In genomic region chr12:24904871-24905270, GRCh38 we compare ENCODE assay signal across 2 cellular contexts.
TF ChIP-seq lines count a peak whose summit lies in the region.

No MANE protein-coding gene starts in this region.

TF ChIP-seq in IMR-90, 13 proteins besides CTCF, POLR2A, EP300 and RAD21:
- TF ChIP-seq ELK1 (IDR thresholded peaks at IDR 0.05; ENCODE audit: borderline replicate concordance, low read depth, low read length): no peak
- no peak for TF ChIP-seq BHLHE40 (IDR thresholded peaks at IDR 0.05; ENCODE audit: low read depth, low read length)
- TF ChIP-seq RCOR1 (IDR thresholded peaks at IDR 0.05; ENCODE audit: insufficient replicate concordance, low read length): no peak
- no peak for TF ChIP-seq SMC3 (IDR thresholded peaks at IDR 0.05; ENCODE audit: low read depth, low read length)
- no peak for TF ChIP-seq FOS (IDR thresholded peaks at IDR 0.05; ENCODE audit: low read depth, low read length)
- no peak for TF ChIP-seq CEBPB (IDR thresholded peaks at IDR 0.05; ENCODE audit: low read depth, low read length)
- no peak for TF ChIP-seq RFX5 (IDR thresholded peaks at IDR 0.05; ENCODE audit: low read depth, low read length)
- no peak for TF ChIP-seq MAFK (IDR thresholded peaks at IDR 0.05; ENCODE audit: low read depth, low read length)
- no peak for TF ChIP-seq USF2 (IDR thresholded peaks at IDR 0.05; ENCODE audit: low read depth, low read length)
- no peak for TF ChIP-seq MXI1 (IDR thresholded peaks at IDR 0.05; ENCODE audit: borderline replicate concordance, low read depth, low read length)
- TF ChIP-seq MAZ (IDR thresholded peaks at IDR 0.05; ENCODE audit: borderline replicate concordance, low read depth, low read length): no peak
- TF ChIP-seq CHD1 (IDR thresholded peaks at IDR 0.05; ENCODE audit: low read depth, low read length): no peak
- no peak for TF ChIP-seq NFE2L2 (IDR thresholded peaks at IDR 0.05; ENCODE audit: low read depth, low read length)

TF ChIP-seq in endothelial cell of umbilical vein, 7 proteins besides CTCF, POLR2A, EP300 and RAD21:
- TF ChIP-seq MYC (IDR thresholded peaks at IDR 0.05; ENCODE audit: low read depth, low read length) (no peak), GATA2 (IDR thresholded peaks at IDR 0.05; ENCODE audit: insufficient read depth, insufficient read length, low read depth, low read length) (no peak), FOS (IDR thresholded peaks at IDR 0.05; ENCODE audit: borderline replicate concordance, insufficient read depth, low read length) (no peak), EZH2 (IDR thresholded peaks at IDR 0.05; ENCODE audit: borderline replicate concordance, low read depth, low read length, severe bottlenecking) (no peak), JUN (IDR thresholded peaks at IDR 0.05; ENCODE audit: borderline replicate concordance, insufficient read depth, insufficient read length, low read depth) (no peak), MAX (IDR thresholded peaks at IDR 0.05; ENCODE audit: insufficient read depth, insufficient read length) (no peak)
TF ChIP-seq in endothelial cell of umbilical vein: peak in this region for 0.
